In genomic region chr2:185291035-185291647, GRCh38 we compare ENCODE assay signal across 8 cellular contexts.
DNase-seq lines count a peak whose midpoint lies in the region; ATAC-seq and TF ChIP-seq lines count a peak whose summit lies in the region.

No MANE protein-coding gene starts in this region.

- H3K27ac ChIP-seq in breast epithelium (no peak overlapping the region), lung (ENCODE audit: low read depth in 1 of 2, low read length in 1 of 2) (no peak overlapping the region), tibial artery (no peak overlapping the region)

- peak; percentile 72 to 79 for DNase-seq in Caco-2
- DNase-seq in NCI-H69 (lab: John Stamatoyannopoulos, UW) = peak; percentile 45
- DNase-seq in breast epithelium (ENCODE audit: low spot score in 2 of 2) = peak in 1 of 2 donors; percentile 58
- no peak for DNase-seq in lung (ENCODE audit: low spot score)
- DNase-seq in mesenteric fat pad (ENCODE audit: low spot score) = no peak
- no peak for DNase-seq in tibial artery

- H3K36me3 Mint-ChIP-seq in Caco-2 (ENCODE audit: insufficient read depth, unreplicated experiment) = no peaks in the 10 kb centered on the region

- H3K9me3 ChIP-seq in Caco-2 (no peaks in the 10 kb centered on the region), breast epithelium (no peaks in the 10 kb centered on the region), lung (ENCODE audit: control insufficient read depth in 2 of 2, insufficient read depth in 1 of 2, low read length in 1 of 2) (no peaks in the 10 kb centered on the region), tibial artery (no peaks in the 10 kb centered on the region)

- peaks cover 5% of the 10 kb centered on the region for H3K4me1 Mint-ChIP-seq in Caco-2 (ENCODE audit: low read depth, unreplicated experiment)

- CTCF ChIA-PET in Caco-2 (lab: Charles Lee) = interaction anchor here (0.6 kb wide), 1 partner anchor 262 kb away, joined by 5 read pairs; no protein-coding TSS in a partner anchor

- no peak overlapping the region for H3K27ac Mint-ChIP-seq in Caco-2 (ENCODE audit: unreplicated experiment)

- WGBS in lung, 2 donors = 50 to 51% methylated on average over 7 of the region's 7 CpGs

- H3K27me3 ChIP-seq in Caco-2 (replicated peaks; ENCODE audit: control insufficient read depth, insufficient read depth, low read length) = no peaks in the 10 kb centered on the region
- no peaks in the 10 kb centered on the region for H3K27me3 ChIP-seq in breast epithelium
- H3K27me3 ChIP-seq in lung (ENCODE audit: control insufficient read depth, insufficient read depth) = no peaks in the 10 kb centered on the region
- no peaks in the 10 kb centered on the region for H3K27me3 ChIP-seq in tibial artery

- TF ChIP-seq CTCF in Caco-2 (IDR thresholded peaks at IDR 0.05; ENCODE audit: insufficient read depth in 1 of 2, low read depth in 1 of 2, low read length in 1 of 2, severe bottlenecking in 1 of 2, unreplicated experiment in 1 of 2) (peak; percentile 71 to 83), breast epithelium (IDR thresholded peaks at IDR 0.05) (peak in 2 of 3 donors; percentile 22 to 55), lung (IDR thresholded peaks at IDR 0.05; ENCODE audit: control extremely low read depth, extremely low read depth) (no peak), tibial artery (IDR thresholded peaks at IDR 0.05) (peak in 1 of 2 experiments; percentile 10)

- TF ChIP-seq POLR2A in breast epithelium (IDR thresholded peaks at IDR 0.05) = no peak

- peak; percentile 99 for ATAC-seq in GM18870 (IDR thresholded peaks at IDR 0.05; ENCODE audit: unreplicated experiment)
- peak; percentile 99 for ATAC-seq in HG03025 (IDR thresholded peaks at IDR 0.05; ENCODE audit: low FRiP score, unreplicated experiment)
- peak; percentile 41 for ATAC-seq in lung (ENCODE audit: insufficient read depth, low FRiP score)

- no peak overlapping the region for H3K4me3 ChIP-seq in Caco-2 (ENCODE audit: low read depth, low read length)
- H3K4me3 ChIP-seq in breast epithelium = no peak overlapping the region
- no peak overlapping the region for H3K4me3 ChIP-seq in lung
- H3K4me3 ChIP-seq in tibial artery = no peak overlapping the region

- no peaks in the 10 kb centered on the region for H3K27me3 Mint-ChIP-seq in Caco-2 (ENCODE audit: insufficient read depth, unreplicated experiment)

- H3K9me3 Mint-ChIP-seq in Caco-2 (ENCODE audit: unreplicated experiment) = peaks cover 28% of the 10 kb centered on the region

- no TSS peak for BruUV-seq in Caco-2 (replicated peaks; lab: Mats Ljungman, UMichigan)

- no peaks in the 10 kb centered on the region for H3K36me3 ChIP-seq in Caco-2 (ENCODE audit: control insufficient read depth, insufficient read depth, low read length)
- no peaks in the 10 kb centered on the region for H3K36me3 ChIP-seq in breast epithelium
- no peaks in the 10 kb centered on the region for H3K36me3 ChIP-seq in lung (ENCODE audit: control insufficient read depth in 2 of 2, insufficient read depth in 2 of 2, low read length in 2 of 2)
- H3K36me3 ChIP-seq in tibial artery = no peaks in the 10 kb centered on the region

- H3K4me3 Mint-ChIP-seq in Caco-2 (ENCODE audit: unreplicated experiment) = no peak overlapping the region

- H3K4me1 ChIP-seq in Caco-2 = no peaks in the 10 kb centered on the region; the same call in 1 of the 2 replicates
- no peaks in the 10 kb centered on the region for H3K4me1 ChIP-seq in breast epithelium
- no peaks in the 10 kb centered on the region for H3K4me1 ChIP-seq in lung (ENCODE audit: control insufficient read depth in 2 of 2, insufficient read depth in 2 of 2, low read length in 2 of 2)
- H3K4me1 ChIP-seq in tibial artery = no peaks in the 10 kb centered on the region

- POLR2A ChIA-PET in Caco-2 (lab: Charles Lee) = interaction anchor here (0.6 kb wide), 1 partner anchor 93 kb away, joined by 3 read pairs; no protein-coding TSS in a partner anchor

- intact Hi-C loops in Caco-2 (cut with micrococcal nuclease; ENCODE audit: unreplicated experiment) (loop anchor here (1.0 to 10.0 kb wide), 6 partner anchors 27 to 1168 kb away; no protein-coding TSS in a partner anchor), breast epithelium (cut with DNase I; ENCODE audit: low total_unique reads) (no loop called here), tibial artery (cut with DNase I; ENCODE audit: low total_unique reads) (no loop called here)

Comparison
In these comparisons a context has a peak if more than half of its experiments do, and no peak if none do; other contexts are left out.
1. DNase-seq: peak in Caco-2 (2 of 2) and NCI-H69 (single experiment); none in lung (single experiment), mesenteric fat pad (single experiment) and tibial artery (0 of 2).
2. ATAC-seq: peak in every context shown above with its lines; median percentile 99 in GM18870; 99 in HG03025; 41 in lung.